2 cellular contexts compared by ENCODE assay signal in genomic region chr22:37253164-37253660, GRCh38.
TF ChIP-seq lines count a peak whose summit lies in the region.

No MANE protein-coding gene starts in this region.

TF ChIP-seq in K562, 482 proteins besides CTCF, POLR2A, EP300 and RAD21:
- TF ChIP-seq ZNF12 (CRISPR knock-in tag; IDR thresholded peaks at IDR 0.05) (peak; percentile 94), SMC3 (conservative IDR thresholded peaks at IDR 0.05; ENCODE audit: insufficient read depth, low read depth, low read length) (no peak)

TF ChIP-seq in neural cell, 6 proteins besides CTCF, POLR2A, EP300 and RAD21:
- no peak for TF ChIP-seq EZH2 (IDR thresholded peaks at IDR 0.05; ENCODE audit: borderline replicate concordance, insufficient read depth, low read length, poor library complexity, severe bottlenecking)
- peak; percentile 15 for TF ChIP-seq SMC3 (conservative IDR thresholded peaks at IDR 0.05; ENCODE audit: poor library complexity)
